Comparison of ENCODE assay signal across 17 cellular contexts in genomic region chr10:110636932-110637557, GRCh38. TPM values are rescaled to one million over a fixed set of nuclear protein-coding genes. Genes with fewer than 3 reads are reported as not detected.
DNase-seq lines count a peak whose midpoint lies in the region; ATAC-seq, FAIRE-seq and TF ChIP-seq lines count a peak whose summit lies in the region.
"Had no signal": no experiment of that assay in that cellular context is flagged by ENCODE, and none has a peak within 500 bp of the region (broad histone marks: within the 10 kb centered on the region; RNA-seq: fewer than 3 reads in every experiment).

No MANE protein-coding gene starts in this region.

- peak overlapping the region; percentile 17 for H3K4me3 Mint-ChIP-seq in endodermal cell
- no peak overlapping the region for H3K4me3 Mint-ChIP-seq in natural killer cell treated with Interleukin-12 subunit alpha and Interleukin-12 subunit beta and Interleukin-15 and Interleukin-18, amount 100 ng/mL, for 72 hours
- no peak overlapping the region for H3K4me3 Mint-ChIP-seq in activated T-cell treated with anti-CD3 and anti-CD28 coated beads, Interleukin-2, amount 50 U/mL, for 4 hours
- H3K4me3 Mint-ChIP-seq: activated naive CD4-positive, alpha-beta T cell treated with anti-CD3 and anti-CD28 coated beads, Interleukin-2, amount 10 ng/mL, durations not matched to agents 7 days and 5 days had no signal

- H3K27ac Mint-ChIP-seq in endodermal cell: peak overlapping the region; percentile 87
- H3K27ac Mint-ChIP-seq in natural killer cell treated with Interleukin-12 subunit alpha and Interleukin-12 subunit beta and Interleukin-15 and Interleukin-18, amount 100 ng/mL, for 72 hours: no peak overlapping the region
- H3K27ac Mint-ChIP-seq: activated naive CD4-positive, alpha-beta T cell treated with anti-CD3 and anti-CD28 coated beads, Interleukin-2, amount 10 ng/mL, durations not matched to agents 7 days and 5 days had no signal

- 27% methylated on average over 4 of the region's 6 CpGs for WGBS in A549 (ENCODE audit: missing lambda C conversion rate)
- 33 to 42% methylated on average over 3 to 6 of the region's 6 CpGs for WGBS in endodermal cell (ENCODE audit: insufficient coverage in 1 of 2, insufficient read length in 1 of 2), 2 experiments

- peak overlapping the region; percentile 45 for H3K9ac ChIP-seq in endodermal cell (ENCODE audit: extremely low read depth, low read length, poor library complexity, severe bottlenecking)

- POLR2A ChIA-PET in A549 (lab: Yijun Ruan, JAX): interaction anchor here (0.8 to 1.5 kb wide), 2 partner anchors 36 to 234 kb away, joined by 3 read pairs; partner anchors contain the start of gene PDCD4

- FAIRE-seq in A549 (lab: Jason Lieb, UNC): no peak

- TF ChIP-seq POLR2A in A549 (IDR thresholded peaks at IDR 0.05; ENCODE audit: low read length) (no peak), NB4 (IDR thresholded peaks at IDR 0.05; ENCODE audit: extremely low read depth, insufficient read length) (no peak)

- no peaks in the 10 kb centered on the region for H3K36me3 Mint-ChIP-seq in endodermal cell (ENCODE audit: low read depth)
- H3K36me3 Mint-ChIP-seq in natural killer cell treated with Interleukin-12 subunit alpha and Interleukin-12 subunit beta and Interleukin-15 and Interleukin-18, amount 100 ng/mL, for 72 hours: no peaks in the 10 kb centered on the region
- no peaks in the 10 kb centered on the region for H3K36me3 Mint-ChIP-seq in activated T-cell treated with anti-CD3 and anti-CD28 coated beads, Interleukin-2, amount 50 U/mL, for 4 hours (ENCODE audit: insufficient read depth)
- H3K36me3 Mint-ChIP-seq: activated naive CD4-positive, alpha-beta T cell treated with anti-CD3 and anti-CD28 coated beads, Interleukin-2, amount 10 ng/mL, durations not matched to agents 7 days and 5 days had no signal

- peaks cover 2% of the 10 kb centered on the region for H3K27me3 ChIP-seq in endodermal cell (ENCODE audit: control insufficient read depth, insufficient read depth, low read length, poor library complexity, severe bottlenecking)
- H3K27me3 ChIP-seq: Peyer's patch, vagina had no signal

- H3K36me3 ChIP-seq in endodermal cell (ENCODE audit: control insufficient read depth, insufficient read depth, low read length): no peaks in the 10 kb centered on the region
- H3K36me3 ChIP-seq: lower lobe of right lung, Peyer's patch, vagina had no signal

- DNase-seq in A549 (ENCODE audit: low read depth in 1 of 2, low spot score in 1 of 2): no peak
- DNase-seq in NB4 (ENCODE audit: low read depth): peak; percentile 25
- peak; percentile 90 for DNase-seq in endodermal cell
- peak; percentile 62 for DNase-seq in myocyte (ENCODE audit: low read depth)
- no peak for DNase-seq in NCI-H2171 treated with DMSO at 0.1 percent for 48 hours (lab: John Stamatoyannopoulos, UW)
- no peak for DNase-seq in natural killer cell treated with Interleukin-12 subunit alpha and Interleukin-12 subunit beta and Interleukin-15 and Interleukin-18, amount 100 ng/mL, for 72 hours (ENCODE audit: low spot score)
- DNase-seq in NCI-H2227 (lab: John Stamatoyannopoulos, UW; ENCODE audit: unreplicated experiment): no peak
- DNase-seq in activated T-cell treated with anti-CD3 and anti-CD28 coated beads, Interleukin-2, amount 50 U/mL, for 4 hours: no peak
- DNase-seq: activated naive CD4-positive, alpha-beta T cell treated with anti-CD3 and anti-CD28 coated beads, Interleukin-2, amount 10 ng/mL, durations not matched to agents 7 days and 5 days; cerebellar nuclear complex; hypothalamus; lower lobe of right lung; NCI-H446 treated with DMSO at 0.1 percent for 48 hours; Peyer's patch; posterior cingulate gyrus; stimulated activated CD4-positive, alpha-beta T cell treated with anti-CD3 and anti-CD28 coated beads, Interleukin-1b, Interleukin-23, amount 100 ng/mL, for 48 hours had no signal

- TF ChIP-seq RAD21 in A549 (conservative IDR thresholded peaks at IDR 0.05 in 1 of 2, IDR thresholded peaks at IDR 0.05 in 1 of 2): no peak

- ATAC-seq in A549: peak; percentile 2 to 13; a peak in 3 of 6 replicates
- no peak for ATAC-seq in natural killer cell treated with Interleukin-12 subunit alpha and Interleukin-12 subunit beta and Interleukin-15 and Interleukin-18, amount 100 ng/mL, for 72 hours
- no peak for ATAC-seq in activated T-cell treated with anti-CD3 and anti-CD28 coated beads, Interleukin-2, amount 50 U/mL, for 4 hours
- ATAC-seq: lower lobe of right lung had no signal

- peaks cover 49% of the 10 kb centered on the region for H3K4me1 ChIP-seq in A549
- H3K4me1 ChIP-seq in endodermal cell (ENCODE audit: control insufficient read depth, insufficient read depth, low read length): peaks cover 26% of the 10 kb centered on the region
- H3K4me1 ChIP-seq: lower lobe of right lung, vagina had no signal

- H3K27me3 Mint-ChIP-seq in endodermal cell (ENCODE audit: insufficient read depth): peaks cover 2% of the 10 kb centered on the region
- peaks cover 18 to 22% of the 10 kb centered on the region in 2 donors for H3K27me3 Mint-ChIP-seq in natural killer cell treated with Interleukin-12 subunit alpha and Interleukin-12 subunit beta and Interleukin-15 and Interleukin-18, amount 100 ng/mL, for 72 hours
- peaks cover 23% of the 10 kb centered on the region for H3K27me3 Mint-ChIP-seq in activated T-cell treated with anti-CD3 and anti-CD28 coated beads, Interleukin-2, amount 50 U/mL, for 4 hours (ENCODE audit: low read depth)

- CTCF ChIA-PET in A549 (lab: Yijun Ruan, JAX): interaction anchor here (0.8 to 4.4 kb wide), 9 partner anchors 9 to 35 kb away, joined by 3 to 20 read pairs (median 3); no protein-coding TSS in a partner anchor

- peaks cover 38% of the 10 kb centered on the region for H3K4me1 Mint-ChIP-seq in endodermal cell
- H3K4me1 Mint-ChIP-seq in natural killer cell treated with Interleukin-12 subunit alpha and Interleukin-12 subunit beta and Interleukin-15 and Interleukin-18, amount 100 ng/mL, for 72 hours (ENCODE audit: low read depth in 2 of 2): peaks cover 4 to 9% of the 10 kb centered on the region in 2 donors
- H3K4me1 Mint-ChIP-seq in activated T-cell treated with anti-CD3 and anti-CD28 coated beads, Interleukin-2, amount 50 U/mL, for 4 hours (ENCODE audit: low read depth): peaks cover 14% of the 10 kb centered on the region

- H3K9me3 Mint-ChIP-seq in endodermal cell: no peaks in the 10 kb centered on the region
- no peaks in the 10 kb centered on the region for H3K9me3 Mint-ChIP-seq in natural killer cell treated with Interleukin-12 subunit alpha and Interleukin-12 subunit beta and Interleukin-15 and Interleukin-18, amount 100 ng/mL, for 72 hours
- no peaks in the 10 kb centered on the region for H3K9me3 Mint-ChIP-seq in activated T-cell treated with anti-CD3 and anti-CD28 coated beads, Interleukin-2, amount 50 U/mL, for 4 hours
- H3K9me3 Mint-ChIP-seq: activated naive CD4-positive, alpha-beta T cell treated with anti-CD3 and anti-CD28 coated beads, Interleukin-2, amount 10 ng/mL, durations not matched to agents 7 days and 5 days had no signal

- no peak for TF ChIP-seq EP300 in A549 (IDR thresholded peaks at IDR 0.05)

- TF ChIP-seq CTCF in A549 (IDR thresholded peaks at IDR 0.05) (no peak), NB4 (IDR thresholded peaks at IDR 0.05; ENCODE audit: low read depth, low read length) (no peak), endodermal cell (conservative IDR thresholded peaks at IDR 0.05) (no peak)

- H3K4me3 ChIP-seq in A549: no peak overlapping the region
- no peak overlapping the region for H3K4me3 ChIP-seq in NB4 (ENCODE audit: low read depth, low read length)
- no peak overlapping the region for H3K4me3 ChIP-seq in endodermal cell (ENCODE audit: low read length)
- H3K4me3 ChIP-seq: lower lobe of right lung, Peyer's patch, vagina had no signal

- H3K27ac ChIP-seq in A549 (peak overlapping the region; percentile 64 to 71), endodermal cell (ENCODE audit: low read depth, low read length) (peak overlapping the region; percentile 28)
- H3K27ac ChIP-seq: lower lobe of right lung, vagina had no signal

- H3K4me2 ChIP-seq in A549: peak overlapping the region; percentile 45

- no peaks in the 10 kb centered on the region for H3K9me3 ChIP-seq in A549
- H3K9me3 ChIP-seq in endodermal cell (ENCODE audit: control insufficient read depth, low read length): no peaks in the 10 kb centered on the region
- H3K9me3 ChIP-seq: lower lobe of right lung, Peyer's patch, vagina had no signal

TF ChIP-seq in A549, 52 proteins besides CTCF, POLR2A, EP300 and RAD21 (continues in another document):
- TF ChIP-seq HOXB5 (CRISPR knock-in tag; IDR thresholded peaks at IDR 0.05): no peak
- TF ChIP-seq PHF8 (IDR thresholded peaks at IDR 0.05; ENCODE audit: borderline replicate concordance, low read depth): no peak
- TF ChIP-seq FOSL2 (IDR thresholded peaks at IDR 0.05): no peak
- TF ChIP-seq FOSL2 (CRISPR knock-in tag; IDR thresholded peaks at IDR 0.05): no peak
- TF ChIP-seq NFE2L2 (conservative IDR thresholded peaks at IDR 0.05; ENCODE audit: low read length): no peak
- TF ChIP-seq MAZ (IDR thresholded peaks at IDR 0.05; ENCODE audit: borderline replicate concordance, low read depth, low read length): no peak
- TF ChIP-seq, protein P1, sequence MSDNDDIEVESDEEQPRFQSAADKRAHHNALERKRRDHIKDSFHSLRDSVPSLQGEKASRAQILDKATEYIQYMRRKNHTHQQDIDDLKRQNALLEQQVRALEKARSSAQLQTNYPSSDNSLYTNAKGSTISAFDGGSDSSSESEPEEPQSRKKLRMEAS (IDR thresholded peaks at IDR 0.05): no peak

RNA-seq across cellular contexts. Expression of gene RBM20, which starts 7.1 kb away (rescaled TPM):
- 1.5 and 2.0 TPM in 2 replicates for polyA plus RNA-seq in A549 (2011; rRNA removed)
- polyA plus RNA-seq in A549 (2012; cell fraction: cytosol; rRNA removed): 0.34 and 0.44 TPM in 2 replicates
- polyA plus RNA-seq in A549 (2012; cell fraction: nucleus; rRNA removed): 2.1 and 2.6 TPM in 2 replicates
- 1.7 to 2.0 TPM (median 1.8 TPM) in 3 replicates for polyA plus RNA-seq in A549 (2017; fragmentation: RNase III; extraction: RNeasy Plus Mini Kit Qiagen cat#74134 plus additional on column Dnase treatment)
- polyA minus RNA-seq in A549 (2011; rRNA and poly(A)+ RNA removed): 3.6 and 3.7 TPM in 2 replicates
- 1 to 10 TPM; 6.2 to 7.0 TPM for total RNA-seq in endodermal cell
- polyA plus RNA-seq in endodermal cell (2013, experiment 1 of 2): 1.6 TPM
- 1.9 TPM for polyA plus RNA-seq in endodermal cell (2013, experiment 2 of 2)
- total RNA-seq in myocyte: 2.6 and 3.0 TPM in 2 replicates
- polyA plus RNA-seq in myocyte (2012): 2.0 TPM
- not detected for total RNA-seq in natural killer cell treated with Interleukin-12 subunit alpha and Interleukin-12 subunit beta and Interleukin-15 and Interleukin-18, amount 100 ng/mL, for 72 hours
- total RNA-seq in activated T-cell treated with anti-CD3 and anti-CD28 coated beads, Interleukin-2, amount 50 U/mL, for 4 hours: under 1 TPM in 1 of 3 donors, not detected in 2; 0.03 TPM

Comparison
In these comparisons a context has a peak if more than half of its experiments do, and no peak if none do; other contexts are left out.
1. ATAC-seq: peak in A549 (2 of 2); none in natural killer cell treated with Interleukin-12 subunit alpha and Interleukin-12 subunit beta and Interleukin-15 and Interleukin-18, amount 100 ng/mL, for 72 hours (0 of 2) and activated T-cell treated with anti-CD3 and anti-CD28 coated beads, Interleukin-2, amount 50 U/mL, for 4 hours (0 of 2).
2. DNase-seq: peak in NB4 (single experiment), endodermal cell (single experiment) and myocyte (single experiment); none in A549 (0 of 2), NCI-H2171 treated with DMSO at 0.1 percent for 48 hours (single experiment), natural killer cell treated with Interleukin-12 subunit alpha and Interleukin-12 subunit beta and Interleukin-15 and Interleukin-18, amount 100 ng/mL, for 72 hours (single experiment), NCI-H2227 (single experiment) and activated T-cell treated with anti-CD3 and anti-CD28 coated beads, Interleukin-2, amount 50 U/mL, for 4 hours (single experiment).